Comparison of ENCODE assay signal across 8 cellular contexts in genomic region chr15:78077860-78078187, GRCh38. TPM values are rescaled to one million over a fixed set of nuclear protein-coding genes. Genes with fewer than 3 reads are reported as not detected.
DNase-seq lines count a peak whose midpoint lies in the region; ATAC-seq and TF ChIP-seq lines count a peak whose summit lies in the region.

No MANE protein-coding gene starts in this region.

- H3K4me1 ChIP-seq in iPS-15b (ENCODE audit: control insufficient read depth, insufficient read depth, low read length) (no peaks in the 10 kb centered on the region), stomach (peaks cover 27 to 80% (median 52%) of the 10 kb centered on the region in 4 donors)

- H3K4me3 Mint-ChIP-seq in activated naive CD4-positive, alpha-beta T cell treated with anti-CD3 and anti-CD28 coated beads, Interleukin-2, amount 10 ng/mL, durations not matched to agents 7 days and 5 days = peak overlapping the region; percentile 84
- H3K4me3 Mint-ChIP-seq in WTC11 = peak overlapping the region; percentile 73

- TF ChIP-seq POLR2A in stomach (IDR thresholded peaks at IDR 0.05) = no peak

- H3K9me3 ChIP-seq in iPS-15b (ENCODE audit: control insufficient read depth, insufficient read depth, low read length) (no peaks in the 10 kb centered on the region), stomach (no peaks in the 10 kb centered on the region)

- peaks cover 3% of the 10 kb centered on the region for H3K27me3 ChIP-seq in iPS-15b (ENCODE audit: control insufficient read depth, insufficient read depth, low read length)
- no peaks in the 10 kb centered on the region for H3K27me3 ChIP-seq in stomach

- H3K9me3 Mint-ChIP-seq in activated naive CD4-positive, alpha-beta T cell treated with anti-CD3 and anti-CD28 coated beads, Interleukin-2, amount 10 ng/mL, durations not matched to agents 7 days and 5 days = no peaks in the 10 kb centered on the region
- no peaks in the 10 kb centered on the region for H3K9me3 Mint-ChIP-seq in WTC11

- DNase-seq in activated naive CD4-positive, alpha-beta T cell treated with anti-CD3 and anti-CD28 coated beads, Interleukin-2, amount 10 ng/mL, durations not matched to agents 7 days and 5 days = no peak
- no peak for DNase-seq in activated naive CD4-positive, alpha-beta T cell (lab: John Stamatoyannopoulos, UW)
- no peak for DNase-seq in WTC11 (ENCODE audit: low spot score)
- DNase-seq in stomach = no peak
- DNase-seq in NCI-H226 = no peak

- peak overlapping the region; percentile 92 to 99 (median 97) for H3K27ac ChIP-seq in stomach

- H3K36me3 ChIP-seq in iPS-15b (ENCODE audit: control insufficient read depth, insufficient read depth, low read length) (no peaks in the 10 kb centered on the region), stomach (no peaks in the 10 kb centered on the region)

- TF ChIP-seq EP300 in stomach (IDR thresholded peaks at IDR 0.05) = no peak

- no peak overlapping the region for H3K9ac ChIP-seq in iPS-15b (ENCODE audit: low read depth, low read length)

- peaks cover 47% of the 10 kb centered on the region for H3K4me1 Mint-ChIP-seq in activated naive CD4-positive, alpha-beta T cell treated with anti-CD3 and anti-CD28 coated beads, Interleukin-2, amount 10 ng/mL, durations not matched to agents 7 days and 5 days
- peaks cover 12% of the 10 kb centered on the region for H3K4me1 Mint-ChIP-seq in WTC11

- H3K36me3 Mint-ChIP-seq in activated naive CD4-positive, alpha-beta T cell treated with anti-CD3 and anti-CD28 coated beads, Interleukin-2, amount 10 ng/mL, durations not matched to agents 7 days and 5 days = peaks cover 18% of the 10 kb centered on the region
- peaks cover 2% of the 10 kb centered on the region; the same call in 1 of the 2 replicates for H3K36me3 Mint-ChIP-seq in WTC11

- CTCF ChIA-PET in activated naive CD4-positive, alpha-beta T cell treated with anti-CD3 and anti-CD28 coated beads, Interleukin-2, amount 10 ng/mL, durations not matched to agents 7 days and 5 days (lab: Charles Lee) = interaction anchor here (0.7 to 3.3 kb wide), 6 partner anchors 10 to 79 kb away, joined by 3 to 16 read pairs (median 4); no protein-coding TSS in a partner anchor
- CTCF ChIA-PET in WTC11 (lab: Charles Lee) = interaction anchor here (0.9 kb wide), 1 partner anchor 35 kb away, joined by 5 read pairs; no protein-coding TSS in a partner anchor

- TF ChIP-seq CTCF in WTC11 (IDR thresholded peaks at IDR 0.05) (no peak), stomach (IDR thresholded peaks at IDR 0.05) (no peak)

- H3K4me3 ChIP-seq in iPS-15b (ENCODE audit: low read depth, low read length) (peak overlapping the region; percentile 54), stomach (peak overlapping the region; percentile 81 to 96 (median 89))

- no peaks in the 10 kb centered on the region for H3K27me3 Mint-ChIP-seq in activated naive CD4-positive, alpha-beta T cell treated with anti-CD3 and anti-CD28 coated beads, Interleukin-2, amount 10 ng/mL, durations not matched to agents 7 days and 5 days
- H3K27me3 Mint-ChIP-seq in WTC11 (ENCODE audit: low read depth) = peaks cover 6% of the 10 kb centered on the region

- 7 to 12% (median 9%) methylated on average over 3 to 6 of the region's 6 CpGs for WGBS in stomach, 5 donors

- POLR2A ChIA-PET in WTC11 (lab: Charles Lee) = no interaction called here

- ATAC-seq in WTC11 (no peak), HG02763 (IDR thresholded peaks at IDR 0.05; ENCODE audit: unreplicated experiment) (no peak), HG03175 (IDR thresholded peaks at IDR 0.05; ENCODE audit: unreplicated experiment) (no peak)

- peak overlapping the region; percentile 80 for H3K27ac Mint-ChIP-seq in activated naive CD4-positive, alpha-beta T cell treated with anti-CD3 and anti-CD28 coated beads, Interleukin-2, amount 10 ng/mL, durations not matched to agents 7 days and 5 days
- no peak overlapping the region for H3K27ac Mint-ChIP-seq in WTC11

- intact Hi-C loops in stomach (cut with DNase I; ENCODE audit: low total_unique reads) = no loop called here

TF ChIP-seq in WTC11, 78 proteins besides CTCF, POLR2A, EP300 and RAD21:
- TF ChIP-seq SP1 (CRISPR knock-in tag; conservative IDR thresholded peaks at IDR 0.05) (no peak), NFATC4 (CRISPR knock-in tag; IDR thresholded peaks at IDR 0.05) (no peak), SMAD4 (CRISPR knock-in tag; IDR thresholded peaks at IDR 0.05) (no peak), STAT6 (CRISPR knock-in tag; conservative IDR thresholded peaks at IDR 0.05; ENCODE audit: low read depth) (no peak), TCF7 (CRISPR knock-in tag; IDR thresholded peaks at IDR 0.05; ENCODE audit: low read depth) (no peak), PRRX2 (CRISPR knock-in tag; IDR thresholded peaks at IDR 0.05) (no peak), ETV6 (CRISPR knock-in tag; IDR thresholded peaks at IDR 0.05) (no peak), RELA (CRISPR knock-in tag; IDR thresholded peaks at IDR 0.05; ENCODE audit: borderline replicate concordance) (no peak), MAX (CRISPR knock-in tag; IDR thresholded peaks at IDR 0.05) (no peak)

RNA-seq across cellular contexts. Expression of gene TBC1D2B, which starts 0.3 kb away (rescaled TPM):
- total RNA-seq in WTC11 (2021) (15.2 to 18.3 TPM (median 16.8 TPM) in 3 replicates), stomach (10 to 100 TPM; 38.2 to 61.7 (median 58.3) TPM)
- 10 to 100 TPM in 2 of 3 donors, 1 to 10 TPM in 1; 9.3 to 12.4 (median 11.7) TPM for polyA plus RNA-seq in stomach

RNA-seq across cellular contexts. Expression of gene SH2D7, which starts 14.5 kb away (rescaled TPM):
- not detected in 3 replicates for total RNA-seq in WTC11 (2021)
- under 1 TPM in 2 of 5 donors, not detected in 3; 0.29 to 0.45 TPM for total RNA-seq in stomach
- polyA plus RNA-seq in stomach = not detected

RNA-seq across cellular contexts. Expression of gene CIB2, which starts 53.4 kb away (rescaled TPM):
- total RNA-seq in WTC11 (2021) = 45.2 to 56.4 TPM (median 56.2 TPM) in 3 replicates
- total RNA-seq in stomach = 10 to 100 TPM in 1 of 5 donors, 1 to 10 TPM in 2, under 1 TPM in 1, not detected in 1; 0.87 to 20.4 (median 3.4) TPM
- polyA plus RNA-seq in stomach = 10 to 100 TPM in 1 of 3 donors, 1 to 10 TPM in 1, under 1 TPM in 1; 0.80 to 13.1 (median 5.2) TPM
